Comparison of ENCODE assay signal across 9 cellular contexts in the genomic region with DNA sequence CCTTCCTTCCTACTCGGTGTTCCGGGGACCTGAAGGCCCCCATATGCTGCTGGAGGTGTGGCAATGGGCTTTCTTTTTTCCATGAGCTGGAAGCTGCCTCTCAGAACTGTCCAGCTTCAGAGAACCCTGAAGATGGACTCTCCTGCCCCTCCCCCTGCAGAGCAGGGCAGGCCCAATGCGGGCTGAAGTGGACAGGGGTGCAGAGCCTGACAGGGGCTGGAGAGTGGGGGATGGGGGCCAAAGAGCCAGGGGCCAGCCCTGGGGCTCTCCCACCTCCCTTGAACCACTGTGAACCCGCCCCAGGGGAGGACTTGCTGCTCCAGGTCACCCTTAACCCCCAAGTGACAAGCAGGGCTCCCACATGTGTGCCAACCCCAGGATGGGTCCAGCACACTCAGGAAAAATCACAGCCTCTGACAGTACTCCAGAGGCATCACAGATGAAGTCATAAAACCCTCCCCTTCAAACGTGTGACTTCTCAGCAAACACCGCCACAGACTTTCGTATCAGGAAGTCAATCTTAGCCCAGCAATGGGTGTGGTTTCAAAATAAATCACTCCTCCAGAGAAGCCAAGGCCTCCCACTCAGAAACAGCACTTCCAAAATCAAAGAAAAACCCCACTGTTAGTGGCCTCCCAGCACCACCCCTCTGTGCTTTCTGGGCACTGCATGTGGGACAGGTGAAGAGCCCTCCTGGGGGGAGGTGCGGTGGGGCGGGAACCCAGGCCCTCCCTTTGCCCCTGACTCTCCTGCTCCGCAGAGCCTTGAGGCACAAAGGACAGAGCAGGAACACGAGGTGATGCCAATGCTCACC.
DNase-seq lines count a peak whose midpoint lies in the region; TF ChIP-seq lines count a peak whose summit lies in the region.
"Had no signal": no experiment of that assay in that cellular context is flagged by ENCODE, and none has a peak within 500 bp of the region (broad histone marks: within the 10 kb centered on the region; RNA-seq: fewer than 3 reads in every experiment).

No MANE protein-coding gene starts in this region.

- H3K4me3 Mint-ChIP-seq in nephron progenitor cell: peak overlapping the region; percentile 36

- H3K9me3 ChIP-seq in KOPT-K1 (ENCODE audit: insufficient read depth, low read length, poor library complexity, severe bottlenecking) (no peaks in the 10 kb centered on the region), MM.1S (replicated peaks; ENCODE audit: insufficient read depth, low read length) (no peaks in the 10 kb centered on the region)

- H3K4me1 Mint-ChIP-seq in nephron progenitor cell: peaks cover 83% of the 10 kb centered on the region

- H3K4me3 ChIP-seq in MM.1S (ENCODE audit: low read length): no peak overlapping the region

- H3K9ac ChIP-seq in MM.1S (ENCODE audit: low read length): no peak overlapping the region
- H3K9ac ChIP-seq: parathyroid adenoma had no signal

- peak overlapping the region; percentile 4 for H3K27ac ChIP-seq in KOPT-K1 (ENCODE audit: low read depth, low read length, poor library complexity, severe bottlenecking)
- H3K27ac ChIP-seq in MM.1S (ENCODE audit: low read length): no peak overlapping the region
- H3K27ac ChIP-seq: parathyroid adenoma had no signal

- H3K27me3 ChIP-seq in MM.1S (replicated peaks; ENCODE audit: insufficient read depth, low read length): no peaks in the 10 kb centered on the region

- no peak for TF ChIP-seq CTCF in nephron progenitor cell (IDR thresholded peaks at IDR 0.05)
- TF ChIP-seq CTCF in MM.1S (IDR thresholded peaks at IDR 0.05; ENCODE audit: low read length): no peak

- no peak overlapping the region for H3K4me2 ChIP-seq in MM.1S (ENCODE audit: low read depth, low read length)

- peaks cover 14% of the 10 kb centered on the region; the same call in 1 of the 2 replicates for H3F3A ChIP-seq in MM.1S (ENCODE audit: insufficient read depth, low read length)

- H3K4me1 ChIP-seq in MM.1S (ENCODE audit: low read length): peaks cover 33% of the 10 kb centered on the region

- H3K27ac Mint-ChIP-seq in nephron progenitor cell: peak overlapping the region; percentile 93

- H3K27me3 Mint-ChIP-seq in nephron progenitor cell (ENCODE audit: low read depth, poor library complexity): no peaks in the 10 kb centered on the region

- no peaks in the 10 kb centered on the region for H4K20me1 ChIP-seq in MM.1S (ENCODE audit: insufficient read depth, low read length)

- H3K79me2 ChIP-seq in MM.1S (ENCODE audit: low read length): peaks cover 87% of the 10 kb centered on the region

- no peak overlapping the region for H2AFZ ChIP-seq in MM.1S (ENCODE audit: low read length)
- H2AFZ ChIP-seq: parathyroid adenoma had no signal

- DNase-seq in EL: peak; percentile 65
- DNase-seq in activated CD4-positive, alpha-beta T cell treated with anti-CD3 and anti-CD28 coated beads, Interleukin-2, amount 50 U/mL, for 1 hour: peak; percentile 50
- DNase-seq in epidermal melanocyte (ENCODE audit: insufficient read length, low spot score): peak; percentile 41
- DNase-seq in nephron progenitor cell: no peak
- no peak for DNase-seq in MM.1S
- no peak for DNase-seq in RKO (ENCODE audit: low spot score)
- DNase-seq in NCI-H1694 treated with DMSO at 0.1 percent for 48 hours (lab: John Stamatoyannopoulos, UW): no peak

- no peaks in the 10 kb centered on the region for H3K9me2 ChIP-seq in MM.1S (replicated peaks; ENCODE audit: insufficient read depth, low read length)

- H3K36me3 ChIP-seq in KOPT-K1 (ENCODE audit: insufficient read depth, low read length) (peaks cover 13% of the 10 kb centered on the region), MM.1S (replicated peaks; ENCODE audit: insufficient read depth, low read length) (no peaks in the 10 kb centered on the region)

- H3K36me3 Mint-ChIP-seq in nephron progenitor cell (ENCODE audit: low read depth): peaks cover 4% of the 10 kb centered on the region

- H3K9me3 Mint-ChIP-seq in nephron progenitor cell: no peaks in the 10 kb centered on the region

Comparison
In these comparisons a context has a peak if more than half of its experiments do, and no peak if none do; other contexts are left out.
1. DNase-seq: peak in EL (single experiment), activated CD4-positive, alpha-beta T cell treated with anti-CD3 and anti-CD28 coated beads, Interleukin-2, amount 50 U/mL, for 1 hour (single experiment) and epidermal melanocyte (single experiment); none in nephron progenitor cell (single experiment), MM.1S (single experiment), RKO (single experiment) and NCI-H1694 treated with DMSO at 0.1 percent for 48 hours (single experiment).